In the genomic region with DNA sequence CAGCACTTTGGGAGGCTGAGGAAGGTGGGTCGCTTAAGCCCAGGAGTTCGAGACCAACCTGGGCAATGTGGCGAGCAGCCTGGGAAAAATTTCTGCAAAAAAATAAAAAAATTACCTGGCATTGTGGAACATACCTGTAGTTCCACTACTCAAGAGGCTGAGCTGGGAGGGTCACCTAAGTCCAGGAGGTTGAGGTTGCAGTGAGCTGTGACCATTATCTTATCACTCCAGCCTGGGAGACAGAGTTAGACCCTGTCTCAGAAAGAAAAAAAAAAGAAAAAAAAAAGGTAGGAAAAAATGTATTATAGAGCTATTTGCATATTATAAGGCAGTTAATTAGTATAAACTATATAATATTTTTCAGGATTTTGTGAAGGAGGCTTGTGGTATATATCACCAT, we compare ENCODE assay signal across 15 cellular contexts. TPM values are rescaled to one million over a fixed set of nuclear protein-coding genes. Genes with fewer than 3 reads are reported as not detected.
DNase-seq lines count a peak whose midpoint lies in the region; ATAC-seq and TF ChIP-seq lines count a peak whose summit lies in the region.
"Had no signal": no experiment of that assay in that cellular context is flagged by ENCODE, and none has a peak within 500 bp of the region (broad histone marks: within the 10 kb centered on the region; RNA-seq: fewer than 3 reads in every experiment).

No MANE protein-coding gene starts in this region.

- H3K27ac ChIP-seq in left ventricle myocardium inferior (replicated peaks) = peak overlapping the region; percentile 79
- H3K27ac ChIP-seq in right cardiac atrium (ENCODE audit: low read length) = no peak overlapping the region
- peak overlapping the region; percentile 51 for H3K27ac ChIP-seq in epithelial cell of prostate
- H3K27ac ChIP-seq: BLaER1, HL-60 had no signal

- H3K27me3 ChIP-seq in left ventricle myocardium inferior (ENCODE audit: low read depth) (no peaks in the 10 kb centered on the region), right cardiac atrium (ENCODE audit: control insufficient read depth, insufficient read depth) (no peaks in the 10 kb centered on the region)
- H3K27me3 ChIP-seq: BLaER1 had no signal

- no peaks in the 10 kb centered on the region for H3K36me3 ChIP-seq in left ventricle myocardium inferior
- H3K36me3 ChIP-seq: BLaER1 had no signal

- H3K4me1 ChIP-seq in left ventricle myocardium inferior (peaks cover 68% of the 10 kb centered on the region), right cardiac atrium (ENCODE audit: control insufficient read depth, insufficient read depth, low read length) (no peaks in the 10 kb centered on the region)
- H3K4me1 ChIP-seq: BLaER1 had no signal

- 65% methylated on average over 3 of the region's 3 CpGs for WGBS in right cardiac atrium

- no peak overlapping the region for H3K4me3 ChIP-seq in left ventricle myocardium inferior
- no peak overlapping the region for H3K4me3 ChIP-seq in right cardiac atrium (ENCODE audit: low read length)
- H3K4me3 ChIP-seq: A549, BLaER1 had no signal

- DNase-seq in left ventricle myocardium inferior (no peak), right cardiac atrium (no peak), OCI-M1 (lab: John Stamatoyannopoulos, UW) (peak; percentile 22), epithelial cell of prostate (ENCODE audit: low read depth, low spot score) (no peak), cerebellar cortex (ENCODE audit: low spot score) (no peak), NCI-H128 (lab: John Stamatoyannopoulos, UW; ENCODE audit: unreplicated experiment) (no peak), DMS153 treated with DMSO at 0.1 percent for 48 hours (lab: John Stamatoyannopoulos, UW; ENCODE audit: unreplicated experiment) (no peak)
- DNase-seq: AML-193; Caco-2; CD8-positive, alpha-beta memory T cell; DMS53; GF-D8 had no signal

- TF ChIP-seq CTCF in left ventricle myocardium inferior (IDR thresholded peaks at IDR 0.05; ENCODE audit: borderline replicate concordance) = no peak

- no peak for ATAC-seq in right cardiac atrium
- ATAC-seq: A549 had no signal

- intact Hi-C loops in left ventricle myocardium inferior (cut with micrococcal nuclease) (no loop called here), right cardiac atrium (cut with DNase I) (no loop called here)

- H3K9me3 ChIP-seq in left ventricle myocardium inferior (replicated peaks) (no peaks in the 10 kb centered on the region), right cardiac atrium (ENCODE audit: control insufficient read depth, low read length) (no peaks in the 10 kb centered on the region)
- H3K9me3 ChIP-seq: A549, BLaER1, Caco-2 had no signal

RNA-seq across cellular contexts. Expression of a gene that starts 11.0 kb away (rescaled TPM):
- 13.7 TPM for total RNA-seq in left ventricle myocardium inferior
- total RNA-seq in right cardiac atrium = 10 to 100 TPM in 2 of 4 donors, 1 to 10 TPM in 2; 6.9 to 15.2 (median 10.4) TPM
- 16.1 TPM for polyA plus RNA-seq in right cardiac atrium
- polyA plus RNA-seq: CD8-positive, alpha-beta memory T cell had no signal
